In genomic region chr6:27311806-27312145, GRCh38 we compare ENCODE assay signal across 8 cellular contexts. TPM values are rescaled to one million over a fixed set of nuclear protein-coding genes. Genes with fewer than 3 reads are reported as not detected.
DNase-seq lines count a peak whose midpoint lies in the region; ATAC-seq and TF ChIP-seq lines count a peak whose summit lies in the region.

No MANE protein-coding gene starts in this region.

- WGBS in lower leg skin, 2 donors, result 16 to 26% methylated on average over 19 of the region's 19 CpGs

- no peak for TF ChIP-seq POLR2A in lower leg skin (IDR thresholded peaks at IDR 0.05)

- ATAC-seq in stimulated activated naive CD8-positive, alpha-beta T cell treated with anti-CD3 and anti-CD28 coated beads, Interleukin-15, Interleukin-2, amounts not matched to agents 100 U/mL and 50 U/mL, for 24 hours, result no peak
- no peak for ATAC-seq in central memory CD8-positive, alpha-beta T cell (replicated peaks; ENCODE audit: extremely low read depth, poor library complexity, severe bottlenecking)
- ATAC-seq in GM21390 (IDR thresholded peaks at IDR 0.05; ENCODE audit: unreplicated experiment), result no peak

- DNase-seq in stimulated activated naive CD8-positive, alpha-beta T cell treated with anti-CD3 and anti-CD28 coated beads, Interleukin-15, Interleukin-2, amounts not matched to agents 100 U/mL and 50 U/mL, for 24 hours, result no peak
- no peak for DNase-seq in central memory CD8-positive, alpha-beta T cell (ENCODE audit: low spot score in 2 of 2)
- DNase-seq in mesothelial cell of epicardium (ENCODE audit: low spot score in 2 of 2, unreplicated experiment in 2 of 2) (no peak), GM13977 (ENCODE audit: low spot score) (no peak), lower leg skin (ENCODE audit: low spot score in 2 of 2) (no peak), inferior parietal cortex (ENCODE audit: extremely low spot score) (no peak)

- no peak overlapping the region for H3K4me3 ChIP-seq in lower leg skin (ENCODE audit: low read depth, poor library complexity, severe bottlenecking)

- no peaks in the 10 kb centered on the region for H3K36me3 Mint-ChIP-seq in stimulated activated naive CD8-positive, alpha-beta T cell treated with anti-CD3 and anti-CD28 coated beads, Interleukin-15, Interleukin-2, amounts not matched to agents 100 ng/mL and 50 ng/mL, for 24 hours (ENCODE audit: low read depth)
- H3K36me3 Mint-ChIP-seq in central memory CD8-positive, alpha-beta T cell (ENCODE audit: insufficient read depth), result peaks cover 4% of the 10 kb centered on the region
- H3K36me3 Mint-ChIP-seq in mesothelial cell of epicardium, result no peaks in the 10 kb centered on the region

- no peak for TF ChIP-seq CTCF in mesothelial cell of epicardium (IDR thresholded peaks at IDR 0.05; ENCODE audit: unreplicated experiment)
- TF ChIP-seq CTCF in GM13977 (IDR thresholded peaks at IDR 0.05; ENCODE audit: extremely low read depth, insufficient read depth, missing control alignments), result no peak
- no peak for TF ChIP-seq CTCF in lower leg skin (IDR thresholded peaks at IDR 0.05)

- H3K27ac Mint-ChIP-seq in stimulated activated naive CD8-positive, alpha-beta T cell treated with anti-CD3 and anti-CD28 coated beads, Interleukin-15, Interleukin-2, amounts not matched to agents 100 ng/mL and 50 ng/mL, for 24 hours, result no peak overlapping the region
- H3K27ac Mint-ChIP-seq in central memory CD8-positive, alpha-beta T cell (ENCODE audit: low read depth), result no peak overlapping the region
- H3K27ac Mint-ChIP-seq in mesothelial cell of epicardium, result no peak overlapping the region

- H3K27me3 Mint-ChIP-seq in stimulated activated naive CD8-positive, alpha-beta T cell treated with anti-CD3 and anti-CD28 coated beads, Interleukin-15, Interleukin-2, amounts not matched to agents 100 ng/mL and 50 ng/mL, for 24 hours, result peaks cover 80% of the 10 kb centered on the region
- peaks cover 84% of the 10 kb centered on the region for H3K27me3 Mint-ChIP-seq in central memory CD8-positive, alpha-beta T cell
- peaks cover 64% of the 10 kb centered on the region for H3K27me3 Mint-ChIP-seq in mesothelial cell of epicardium (ENCODE audit: low read depth)

- peaks cover 13% of the 10 kb centered on the region for H3K4me1 Mint-ChIP-seq in stimulated activated naive CD8-positive, alpha-beta T cell treated with anti-CD3 and anti-CD28 coated beads, Interleukin-15, Interleukin-2, amounts not matched to agents 100 ng/mL and 50 ng/mL, for 24 hours (ENCODE audit: low read depth)
- peaks cover 13% of the 10 kb centered on the region for H3K4me1 Mint-ChIP-seq in central memory CD8-positive, alpha-beta T cell
- H3K4me1 Mint-ChIP-seq in mesothelial cell of epicardium, result no peaks in the 10 kb centered on the region

- in situ Hi-C loops in GM13977 (cut with MboI; ENCODE audit: low pct_unique_long_range_greater_than_20kb, low sequenced_read_pairs, unreplicated experiment), result loop anchor here (25.0 kb wide), 2 partner anchors 301 to 451 kb away; no protein-coding TSS in a partner anchor

- H3K4me3 Mint-ChIP-seq in stimulated activated naive CD8-positive, alpha-beta T cell treated with anti-CD3 and anti-CD28 coated beads, Interleukin-15, Interleukin-2, amounts not matched to agents 100 ng/mL and 50 ng/mL, for 24 hours, result peak overlapping the region; percentile 76
- H3K4me3 Mint-ChIP-seq in central memory CD8-positive, alpha-beta T cell, result peak overlapping the region; percentile 68
- peak overlapping the region; percentile 81 for H3K4me3 Mint-ChIP-seq in mesothelial cell of epicardium

- intact Hi-C loops in lower leg skin (cut with DNase I; ENCODE audit: low total_unique reads), result no loop called here

- no peaks in the 10 kb centered on the region for H3K9me3 Mint-ChIP-seq in stimulated activated naive CD8-positive, alpha-beta T cell treated with anti-CD3 and anti-CD28 coated beads, Interleukin-15, Interleukin-2, amounts not matched to agents 100 ng/mL and 50 ng/mL, for 24 hours
- no peaks in the 10 kb centered on the region for H3K9me3 Mint-ChIP-seq in central memory CD8-positive, alpha-beta T cell
- peaks cover 5% of the 10 kb centered on the region for H3K9me3 Mint-ChIP-seq in mesothelial cell of epicardium

RNA-seq across cellular contexts. Expression of gene POM121L2, which starts 0.3 kb away (rescaled TPM):
- total RNA-seq in mesothelial cell of epicardium (0.07 TPM in 1 of 3 replicates, not detected in the others), lower leg skin (not detected)
